ENCODE assay signal across 1 cellular context in the genomic region with DNA sequence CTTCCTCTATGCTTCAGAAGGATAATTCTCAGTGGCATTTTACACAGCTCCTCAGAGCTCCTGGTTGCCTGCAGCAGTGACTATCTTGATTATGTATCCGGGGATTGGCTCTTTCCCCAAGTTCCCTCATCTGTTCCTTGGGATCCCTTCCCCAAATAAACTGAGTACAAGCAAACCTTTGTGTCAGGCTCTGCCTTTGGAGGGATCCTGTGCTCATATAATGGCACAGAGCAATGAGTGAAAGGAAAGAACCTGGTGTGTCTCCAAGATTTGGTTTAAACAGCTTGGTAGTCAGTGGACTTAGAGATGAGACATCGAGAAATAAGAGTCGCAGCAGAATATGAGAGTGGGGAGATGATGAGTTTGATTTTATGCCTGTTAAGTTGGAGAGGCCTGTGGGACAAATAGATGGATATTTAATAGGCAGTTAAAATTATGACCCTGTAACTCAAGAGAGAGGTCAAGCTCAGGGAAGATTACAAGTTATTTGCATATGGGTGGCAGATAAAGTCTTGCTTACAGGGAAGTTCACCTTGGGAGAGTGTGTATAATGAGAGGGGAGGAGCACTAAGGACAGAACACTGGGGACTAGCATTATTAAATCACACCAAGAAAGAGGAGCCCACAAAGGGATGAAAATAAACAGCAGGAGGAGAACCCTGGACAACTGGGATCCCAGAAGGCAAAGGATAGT.
TF ChIP-seq lines count a peak whose summit lies in the region.

No MANE protein-coding gene starts in this region.

TF ChIP-seq in K562, 482 proteins besides CTCF, POLR2A, EP300 and RAD21:
- no peak for TF ChIP-seq RBM39 (optimal IDR thresholded peaks at IDR 0.05; ENCODE audit: low read depth, low read length)
- TF ChIP-seq HMBOX1 (IDR thresholded peaks at IDR 0.05), result peak; percentile 12; the same call in 1 of the 2 replicates
- TF ChIP-seq CBX3 (IDR thresholded peaks at IDR 0.05; ENCODE audit: borderline replicate concordance in 1 of 2, low read length in 2 of 2), result no peak
- TF ChIP-seq, protein P1, sequence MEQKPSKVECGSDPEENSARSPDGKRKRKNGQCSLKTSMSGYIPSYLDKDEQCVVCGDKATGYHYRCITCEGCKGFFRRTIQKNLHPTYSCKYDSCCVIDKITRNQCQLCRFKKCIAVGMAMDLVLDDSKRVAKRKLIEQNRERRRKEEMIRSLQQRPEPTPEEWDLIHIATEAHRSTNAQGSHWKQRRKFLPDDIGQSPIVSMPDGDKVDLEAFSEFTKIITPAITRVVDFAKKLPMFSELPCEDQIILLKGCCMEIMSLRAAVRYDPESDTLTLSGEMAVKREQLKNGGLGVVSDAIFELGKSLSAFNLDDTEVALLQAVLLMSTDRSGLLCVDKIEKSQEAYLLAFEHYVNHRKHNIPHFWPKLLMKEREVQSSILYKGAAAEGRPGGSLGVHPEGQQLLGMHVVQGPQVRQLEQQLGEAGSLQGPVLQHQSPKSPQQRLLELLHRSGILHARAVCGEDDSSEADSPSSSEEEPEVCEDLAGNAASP (IDR thresholded peaks at IDR 0.05), result no peak
- no peak for TF ChIP-seq ZC3H4 (CRISPR knock-in tag; IDR thresholded peaks at IDR 0.05; ENCODE audit: borderline replicate concordance)
- no peak for TF ChIP-seq ZBTB7A (IDR thresholded peaks at IDR 0.05; ENCODE audit: borderline replicate concordance, control insufficient read depth, low read depth, low read length)
- TF ChIP-seq ZNF644 (tag; IDR thresholded peaks at IDR 0.05; ENCODE audit: low read depth), result no peak
- TF ChIP-seq ESRRA (IDR thresholded peaks at IDR 0.05; ENCODE audit: borderline replicate concordance, low read depth), result peak; percentile 53; the same call in 1 of the 2 replicates
